18 cellular contexts compared by ENCODE assay signal in genomic region chr4:98341309-98341708, GRCh38.
DNase-seq lines count a peak whose midpoint lies in the region; ATAC-seq, FAIRE-seq and TF ChIP-seq lines count a peak whose summit lies in the region.
"Had no signal": no experiment of that assay in that cellular context is flagged by ENCODE, and none has a peak within 500 bp of the region (broad histone marks: within the 10 kb centered on the region; RNA-seq: fewer than 3 reads in every experiment).

No MANE protein-coding gene starts in this region.

- TF ChIP-seq POLR2A in gastrocnemius medialis (IDR thresholded peaks at IDR 0.05): no peak

- no peak for ATAC-seq in CD4-positive, alpha-beta T cell (ENCODE audit: poor library complexity)
- no peak for ATAC-seq in gastrocnemius medialis
- ATAC-seq: A549, left lung, WTC11 had no signal

- no peaks in the 10 kb centered on the region for H3K27me3 ChIP-seq in A673 (replicated peaks; ENCODE audit: insufficient read depth, low read depth, low read length, poor library complexity)
- no peaks in the 10 kb centered on the region for H3K27me3 ChIP-seq in WERI-Rb-1 (ENCODE audit: insufficient read depth, low read depth, severe bottlenecking)
- no peaks in the 10 kb centered on the region for H3K27me3 ChIP-seq in CD4-positive, alpha-beta T cell (ENCODE audit: control insufficient read depth, insufficient read depth, low read length)
- no peaks in the 10 kb centered on the region for H3K27me3 ChIP-seq in gastrocnemius medialis
- H3K27me3 ChIP-seq: left lung had no signal

- H3K27ac Mint-ChIP-seq in HFFc6: peak overlapping the region; percentile 55
- H3K27ac Mint-ChIP-seq in CD4-positive, alpha-beta T cell: no peak overlapping the region
- H3K27ac Mint-ChIP-seq: activated T-cell treated with anti-CD3 and anti-CD28 coated beads, Interleukin-2, amount 50 U/mL, for 24 hours; WTC11 had no signal

- CTCF ChIA-PET in A673 (lab: Charles Lee): no interaction called here
- CTCF ChIA-PET in CD4-positive, alpha-beta T cell (lab: Charles Lee): no interaction called here

- in situ Hi-C loops in gastrocnemius medialis (cut with MboI; ENCODE audit: low sequenced_read_pairs in 4 of 4): no loop called here

- POLR2A ChIA-PET in A673 (lab: Charles Lee; ENCODE audit: low non-redundant PET): no interaction called here
- POLR2A ChIA-PET in CD4-positive, alpha-beta T cell (lab: Charles Lee): no interaction called here

- DNase-seq in A673 (ENCODE audit: low spot score) (peak; percentile 21), HFFc6 (peak; percentile 52), WERI-Rb-1 (peak; percentile 63), iPS-NIHi11 (ENCODE audit: low spot score) (peak; percentile 9), HT-29 (ENCODE audit: low spot score) (no peak), urothelium cell line (ENCODE audit: low spot score) (no peak), gastrocnemius medialis (no peak)
- DNase-seq in CD4-positive, alpha-beta T cell: no peak
- DNase-seq: activated T-cell treated with anti-CD3 and anti-CD28 coated beads, Interleukin-2, amount 50 U/mL, for 24 hours; foreskin melanocyte; left lung; NCI-H510A; SHP77 had no signal

- H3K9me3 Mint-ChIP-seq in HFFc6: no peaks in the 10 kb centered on the region
- H3K9me3 Mint-ChIP-seq in CD4-positive, alpha-beta T cell: no peaks in the 10 kb centered on the region
- H3K9me3 Mint-ChIP-seq: activated T-cell treated with anti-CD3 and anti-CD28 coated beads, Interleukin-2, amount 50 U/mL, for 24 hours; WTC11 had no signal

- BruUV-seq in A673 (replicated peaks; lab: Mats Ljungman, UMichigan): no TSS peak

- no peak overlapping the region for H3K4me3 Mint-ChIP-seq in HFFc6
- H3K4me3 Mint-ChIP-seq in CD4-positive, alpha-beta T cell: no peak overlapping the region
- H3K4me3 Mint-ChIP-seq: activated T-cell treated with anti-CD3 and anti-CD28 coated beads, Interleukin-2, amount 50 U/mL, for 24 hours; WTC11 had no signal

- TF ChIP-seq CTCF in A673 (conservative IDR thresholded peaks at IDR 0.05; ENCODE audit: low read depth, low read length): no peak
- TF ChIP-seq CTCF in HFFc6 (IDR thresholded peaks at IDR 0.05): no peak
- TF ChIP-seq CTCF in WERI-Rb-1 (IDR thresholded peaks at IDR 0.05; ENCODE audit: low read depth, low read length): no peak
- no peak for TF ChIP-seq CTCF in CD4-positive, alpha-beta T cell (IDR thresholded peaks at IDR 0.05)
- TF ChIP-seq CTCF in gastrocnemius medialis (IDR thresholded peaks at IDR 0.05 in 4 of 5, conservative IDR thresholded peaks at IDR 0.05 in 1 of 5): no peak

- H3K36me3 ChIP-seq in A673 (ENCODE audit: insufficient read depth, low read length, poor library complexity, severe bottlenecking) (no peaks in the 10 kb centered on the region), WERI-Rb-1 (peaks cover 6% of the 10 kb centered on the region; the same call in 1 of the 2 replicates), gastrocnemius medialis (peaks cover 0 to 11% of the 10 kb centered on the region in 2 donors)

- H3K27me3 Mint-ChIP-seq in HFFc6 (ENCODE audit: insufficient read depth): no peaks in the 10 kb centered on the region
- no peaks in the 10 kb centered on the region for H3K27me3 Mint-ChIP-seq in CD4-positive, alpha-beta T cell
- H3K27me3 Mint-ChIP-seq: activated T-cell treated with anti-CD3 and anti-CD28 coated beads, Interleukin-2, amount 50 U/mL, for 24 hours had no signal

- no peak for FAIRE-seq in urothelium cell line (lab: Jason Lieb, UNC)
- FAIRE-seq: A549, bronchial epithelial cell, H1 had no signal

- no peaks in the 10 kb centered on the region for H3K9me3 ChIP-seq in A673 (ENCODE audit: low read depth, low read length, poor library complexity, severe bottlenecking)
- no peaks in the 10 kb centered on the region for H3K9me3 ChIP-seq in WERI-Rb-1 (ENCODE audit: severe bottlenecking)
- no peaks in the 10 kb centered on the region for H3K9me3 ChIP-seq in CD4-positive, alpha-beta T cell (ENCODE audit: control insufficient read depth, low read length)
- H3K9me3 ChIP-seq in gastrocnemius medialis: no peaks in the 10 kb centered on the region
- H3K9me3 ChIP-seq: A549, left lung had no signal

- H3K4me3 ChIP-seq in A673 (ENCODE audit: low read depth, low read length, poor library complexity, severe bottlenecking) (no peak overlapping the region), WERI-Rb-1 (ENCODE audit: low read depth, low read length) (no peak overlapping the region), gastrocnemius medialis (no peak overlapping the region)
- H3K4me3 ChIP-seq: A549, left lung had no signal

- no peak overlapping the region for H3K27ac ChIP-seq in A673 (ENCODE audit: low read depth, low read length, poor library complexity, severe bottlenecking)
- H3K27ac ChIP-seq in WERI-Rb-1: peak overlapping the region; percentile 13; the same call in 1 of the 2 replicates
- no peak overlapping the region for H3K27ac ChIP-seq in CD4-positive, alpha-beta T cell (ENCODE audit: low read depth, low read length)
- no peak overlapping the region for H3K27ac ChIP-seq in gastrocnemius medialis
- H3K27ac ChIP-seq: A549, left lung, parathyroid adenoma had no signal

- no peaks in the 10 kb centered on the region; the same call in 1 of the 2 replicates for H3K36me3 Mint-ChIP-seq in HFFc6 (ENCODE audit: low read depth)
- H3K36me3 Mint-ChIP-seq in CD4-positive, alpha-beta T cell (ENCODE audit: low read depth): peaks cover 87% of the 10 kb centered on the region
- H3K36me3 Mint-ChIP-seq: WTC11 had no signal

- intact Hi-C loops in A673 (cut with micrococcal nuclease; ENCODE audit: unreplicated experiment) (no loop called here), gastrocnemius medialis (cut with DNase I; ENCODE audit: low total_unique reads) (no loop called here)
- intact Hi-C loops in CD4-positive, alpha-beta T cell (cut with DNase I, micrococcal nuclease): no loop called here

- peaks cover 40% of the 10 kb centered on the region for H3K4me1 Mint-ChIP-seq in HFFc6 (ENCODE audit: low read depth)
- H3K4me1 Mint-ChIP-seq in CD4-positive, alpha-beta T cell (ENCODE audit: low read depth): no peaks in the 10 kb centered on the region

- peaks cover 3% of the 10 kb centered on the region for H3K4me1 ChIP-seq in A673 (ENCODE audit: insufficient read depth, low read length, poor library complexity, severe bottlenecking)
- H3K4me1 ChIP-seq in gastrocnemius medialis: no peaks in the 10 kb centered on the region
- H3K4me1 ChIP-seq: A549 had no signal

Comparison
In these comparisons a context has a peak if more than half of its experiments do, and no peak if none do; other contexts are left out.
1. DNase-seq: peak in A673 (single experiment), HFFc6 (single experiment), WERI-Rb-1 (single experiment) and iPS-NIHi11 (single experiment); none in HT-29 (single experiment), urothelium cell line (single experiment), CD4-positive, alpha-beta T cell (0 of 10) and gastrocnemius medialis (0 of 2).